8 cellular contexts compared by ENCODE assay signal in the genomic region with DNA sequence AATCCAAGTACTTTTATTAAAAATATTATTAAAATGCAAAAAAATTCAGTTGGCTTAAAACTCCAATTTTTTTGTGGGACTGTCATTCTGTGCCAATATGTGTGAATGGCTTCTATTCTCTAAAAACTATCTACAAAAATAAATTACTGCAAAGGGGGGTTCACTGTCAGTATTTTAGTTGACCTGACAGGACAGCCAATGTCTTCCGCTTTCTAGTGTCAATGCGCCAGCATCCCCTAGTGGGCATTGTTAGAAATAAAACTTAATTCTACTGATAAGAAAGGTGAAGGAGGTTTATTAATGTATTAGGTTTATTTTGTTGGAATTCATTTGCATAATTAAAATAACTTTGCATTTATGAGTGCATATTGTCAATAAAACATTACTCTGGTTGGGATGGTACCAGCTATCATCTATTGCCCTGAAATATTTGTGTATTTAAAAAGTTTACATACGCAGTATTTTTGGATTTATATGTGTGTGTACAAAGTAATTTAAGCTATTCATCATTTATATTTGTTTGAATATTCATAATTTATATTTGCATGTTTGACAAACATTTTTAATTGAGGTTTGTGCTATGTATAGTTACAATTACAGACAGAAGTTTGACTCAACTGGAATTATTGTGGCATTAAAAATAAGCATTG.
DNase-seq lines count a peak whose midpoint lies in the region; ATAC-seq, FAIRE-seq and TF ChIP-seq lines count a peak whose summit lies in the region.

No MANE protein-coding gene starts in this region.

- BruUV-seq in GM12878 (replicated peaks; lab: Mats Ljungman, UMichigan), result no TSS peak

- no peaks in the 10 kb centered on the region for H4K20me1 ChIP-seq in GM12878 (ENCODE audit: control insufficient read depth, insufficient read depth)

- in situ Hi-C loops in GM12878 (cut with MboI), result no loop called here

- no peak overlapping the region for H3K4me3 Mint-ChIP-seq in CD8-positive, alpha-beta T cell
- no peak overlapping the region for H3K4me3 Mint-ChIP-seq in T-helper 2 cell treated with Interferon-gamma antibody and Interleukin-4, amounts not matched to agents 5 μg/mL and 100 μg/mL, for 36 hours

- no peaks in the 10 kb centered on the region for H3K9me3 ChIP-seq in CD8-positive, alpha-beta T cell (ENCODE audit: low read length)
- H3K9me3 ChIP-seq in GM12878 (replicated peaks; ENCODE audit: control insufficient read depth, insufficient read depth, low read length) (no peaks in the 10 kb centered on the region), lower lobe of right lung (no peaks in the 10 kb centered on the region)

- H3K9me3 Mint-ChIP-seq in CD8-positive, alpha-beta T cell, result no peaks in the 10 kb centered on the region
- H3K9me3 Mint-ChIP-seq in T-helper 2 cell treated with Interferon-gamma antibody and Interleukin-4, amounts not matched to agents 5 μg/mL and 100 μg/mL, for 36 hours, result no peaks in the 10 kb centered on the region

- H3K4me2 ChIP-seq in GM12878 (ENCODE audit: control insufficient read depth, insufficient read depth), result no peak overlapping the region

- intact Hi-C loops in CD8-positive, alpha-beta T cell (cut with DNase I, micrococcal nuclease), result loop anchor here in 1 of 2 experiments (5.0 kb wide), 1 partner anchor 190 kb away; no protein-coding TSS in a partner anchor
- intact Hi-C loops in GM12878 (cut with micrococcal nuclease; ENCODE audit: unreplicated experiment), result loop anchor here (5.0 kb wide), 1 partner anchor 190 kb away; no protein-coding TSS in a partner anchor
- intact Hi-C loops in lower lobe of right lung (cut with DNase I), result no loop called here

- no peak overlapping the region for H3K9ac ChIP-seq in GM12878 (ENCODE audit: control insufficient read depth, insufficient read depth, low read length)

- no peak for FAIRE-seq in GM12878 (lab: Jason Lieb, UNC)

- peak in 3 of 7 experiments; percentile 7 to 31 (median 17) for DNase-seq in CD8-positive, alpha-beta T cell
- DNase-seq in NCI-H460 (ENCODE audit: extremely low read depth, low read depth), result peak; percentile 43
- DNase-seq in GM12878 (ENCODE audit: low read depth, low spot score), result no peak
- no peak for DNase-seq in lower lobe of right lung
- no peak for DNase-seq in T-helper 2 cell treated with Interferon-gamma antibody and Interleukin-4, amounts not matched to agents 5 μg/mL and 100 μg/mL, for 36 hours (ENCODE audit: low spot score)

- H3K4me1 Mint-ChIP-seq in CD8-positive, alpha-beta T cell (ENCODE audit: low read depth), result peaks cover 5% of the 10 kb centered on the region
- H3K4me1 Mint-ChIP-seq in T-helper 2 cell treated with Interferon-gamma antibody and Interleukin-4, amounts not matched to agents 5 μg/mL and 100 μg/mL, for 36 hours (ENCODE audit: low read depth), result no peaks in the 10 kb centered on the region

- RAD21 ChIA-PET in GM12878 (lab: Charles Lee; ENCODE audit: unreplicated experiment), result no interaction called here

- no peak overlapping the region for H2AFZ ChIP-seq in GM12878 (ENCODE audit: control insufficient read depth, low read depth, low read length)

- no peaks in the 10 kb centered on the region for H3K27me3 ChIP-seq in CD8-positive, alpha-beta T cell (ENCODE audit: insufficient read depth, low read length)
- H3K27me3 ChIP-seq in GM12878 (replicated peaks in 1 of 2; ENCODE audit: control insufficient read depth in 2 of 2, insufficient read depth in 2 of 2, low read length in 1 of 2) (no peaks in the 10 kb centered on the region), lower lobe of right lung (ENCODE audit: low read depth) (no peaks in the 10 kb centered on the region)

- H3K27ac ChIP-seq in CD8-positive, alpha-beta T cell (ENCODE audit: low read depth, low read length), result no peak overlapping the region
- no peak overlapping the region for H3K27ac ChIP-seq in GM12878 (ENCODE audit: control insufficient read depth, insufficient read depth)
- H3K27ac ChIP-seq in lower lobe of right lung, result no peak overlapping the region

- no peaks in the 10 kb centered on the region for H3K36me3 ChIP-seq in CD8-positive, alpha-beta T cell (ENCODE audit: insufficient read depth, low read length)
- H3K36me3 ChIP-seq in GM12878 (ENCODE audit: control insufficient read depth in 2 of 2, insufficient read depth in 2 of 2, low read length in 1 of 2) (no peaks in the 10 kb centered on the region), lower lobe of right lung (no peaks in the 10 kb centered on the region)

- SMC1A ChIA-PET in GM12878 (lab: Charles Lee; ENCODE audit: uncharacterized antibody, unreplicated experiment), result interaction anchor here (0.9 to 2.4 kb wide), 3 partner anchors 8 to 189 kb away, joined by 3 to 12 read pairs (median 12); no protein-coding TSS in a partner anchor

- no peak for TF ChIP-seq POLR2A in GM12878 (IDR thresholded peaks at IDR 0.05; ENCODE audit: low read depth, low read length)

- no peak overlapping the region for H3K27ac Mint-ChIP-seq in CD8-positive, alpha-beta T cell
- H3K27ac Mint-ChIP-seq in T-helper 2 cell treated with Interferon-gamma antibody and Interleukin-4, amounts not matched to agents 5 μg/mL and 100 μg/mL, for 36 hours, result no peak overlapping the region

- no peaks in the 10 kb centered on the region for H3K27me3 Mint-ChIP-seq in CD8-positive, alpha-beta T cell (ENCODE audit: low read depth)
- no peaks in the 10 kb centered on the region for H3K27me3 Mint-ChIP-seq in T-helper 2 cell treated with Interferon-gamma antibody and Interleukin-4, amounts not matched to agents 5 μg/mL and 100 μg/mL, for 36 hours (ENCODE audit: low read depth)

- no peak overlapping the region for H3K4me3 ChIP-seq in CD8-positive, alpha-beta T cell (ENCODE audit: low read depth, low read length)
- H3K4me3 ChIP-seq in GM12878 (no peak overlapping the region), lower lobe of right lung (no peak overlapping the region)

- H3K79me2 ChIP-seq in GM12878 (ENCODE audit: control insufficient read depth, insufficient read depth, low read length), result no peaks in the 10 kb centered on the region

- CTCF ChIA-PET in CD8-positive, alpha-beta T cell (lab: Charles Lee), result no interaction called here
- CTCF ChIA-PET in GM12878 (lab: Yijun Ruan, JAX), result interaction anchor here (1.0 to 3.7 kb wide), 6 partner anchors 19 to 846 kb away, joined by 3 to 17 read pairs (median 3); no protein-coding TSS in a partner anchor

- no peak for TF ChIP-seq EP300 in GM12878 (IDR thresholded peaks at IDR 0.05; ENCODE audit: borderline replicate concordance in 1 of 2, control insufficient read depth in 1 of 2, low read depth in 2 of 2, low read length in 2 of 2)

- peak; percentile 76 for TF ChIP-seq CTCF in CD8-positive, alpha-beta T cell (IDR thresholded peaks at IDR 0.05)
- TF ChIP-seq CTCF in GM12878 (IDR thresholded peaks at IDR 0.05 in 2 of 3, conservative IDR thresholded peaks at IDR 0.05 in 1 of 3; ENCODE audit: control insufficient read depth in 2 of 3, extremely low read depth in 1 of 3, insufficient read depth in 1 of 3, low read depth in 3 of 3, low read length in 3 of 3) (peak; percentile 62 to 68 (median 68)), lower lobe of right lung (IDR thresholded peaks at IDR 0.05) (peak; percentile 68)

- WGBS in GM12878 (ENCODE audit: insufficient coverage, insufficient replicate concordance, low lambda C conversion rate, missing lambda C conversion rate), result 87% methylated on average over 3 of the region's 3 CpGs

- no peaks in the 10 kb centered on the region for H3K4me1 ChIP-seq in CD8-positive, alpha-beta T cell (ENCODE audit: insufficient read depth, low read length)
- no peaks in the 10 kb centered on the region for H3K4me1 ChIP-seq in GM12878 (ENCODE audit: control insufficient read depth, insufficient read depth, low read length)
- H3K4me1 ChIP-seq in lower lobe of right lung, result no peaks in the 10 kb centered on the region

- TF ChIP-seq RAD21 in GM12878 (IDR thresholded peaks at IDR 0.05; ENCODE audit: insufficient read depth, low read depth, low read length), result peak; percentile 77

- POLR2A ChIA-PET in CD8-positive, alpha-beta T cell (lab: Charles Lee), result no interaction called here
- POLR2A ChIA-PET in GM12878 (lab: Charles Lee), result no interaction called here

- no peak for ATAC-seq in CD8-positive, alpha-beta T cell
- ATAC-seq in GM21367 (IDR thresholded peaks at IDR 0.05; ENCODE audit: unreplicated experiment) (peak; percentile 58), GM12878 (peak; percentile 40; the same call in 1 of the 3 replicates), lower lobe of right lung (no peak), GM18858 (IDR thresholded peaks at IDR 0.05; ENCODE audit: unreplicated experiment) (no peak), HG02759 (IDR thresholded peaks at IDR 0.05; ENCODE audit: unreplicated experiment) (no peak)

- H3K36me3 Mint-ChIP-seq in CD8-positive, alpha-beta T cell, result no peaks in the 10 kb centered on the region
- H3K36me3 Mint-ChIP-seq in T-helper 2 cell treated with Interferon-gamma antibody and Interleukin-4, amounts not matched to agents 5 μg/mL and 100 μg/mL, for 36 hours (ENCODE audit: low read depth), result no peaks in the 10 kb centered on the region

TF ChIP-seq in GM12878, 131 proteins besides CTCF, POLR2A, EP300 and RAD21:
- TF ChIP-seq SMC3 (IDR thresholded peaks at IDR 0.05; ENCODE audit: borderline replicate concordance, low read length) (peak; percentile 37; the same call in 1 of the 2 replicates), SREBF1 (IDR thresholded peaks at IDR 0.05; ENCODE audit: low read length) (no peak), RELA (IDR thresholded peaks at IDR 0.05; ENCODE audit: borderline replicate concordance, partially characterized antibody) (no peak)

Comparison
In these comparisons a context has a peak if more than half of its experiments do, and no peak if none do; other contexts are left out.
1. ATAC-seq: peak in GM21367 (single experiment) and GM12878 (single experiment); none in CD8-positive, alpha-beta T cell (single experiment), lower lobe of right lung (0 of 2), GM18858 (single experiment) and HG02759 (single experiment).
2. Peak in every context shown above with its lines, with median percentiles within 50 percentile points of each other: CTCF ChIP-seq.